Comparison of ENCODE assay signal across 1 cellular context in the genomic region with DNA sequence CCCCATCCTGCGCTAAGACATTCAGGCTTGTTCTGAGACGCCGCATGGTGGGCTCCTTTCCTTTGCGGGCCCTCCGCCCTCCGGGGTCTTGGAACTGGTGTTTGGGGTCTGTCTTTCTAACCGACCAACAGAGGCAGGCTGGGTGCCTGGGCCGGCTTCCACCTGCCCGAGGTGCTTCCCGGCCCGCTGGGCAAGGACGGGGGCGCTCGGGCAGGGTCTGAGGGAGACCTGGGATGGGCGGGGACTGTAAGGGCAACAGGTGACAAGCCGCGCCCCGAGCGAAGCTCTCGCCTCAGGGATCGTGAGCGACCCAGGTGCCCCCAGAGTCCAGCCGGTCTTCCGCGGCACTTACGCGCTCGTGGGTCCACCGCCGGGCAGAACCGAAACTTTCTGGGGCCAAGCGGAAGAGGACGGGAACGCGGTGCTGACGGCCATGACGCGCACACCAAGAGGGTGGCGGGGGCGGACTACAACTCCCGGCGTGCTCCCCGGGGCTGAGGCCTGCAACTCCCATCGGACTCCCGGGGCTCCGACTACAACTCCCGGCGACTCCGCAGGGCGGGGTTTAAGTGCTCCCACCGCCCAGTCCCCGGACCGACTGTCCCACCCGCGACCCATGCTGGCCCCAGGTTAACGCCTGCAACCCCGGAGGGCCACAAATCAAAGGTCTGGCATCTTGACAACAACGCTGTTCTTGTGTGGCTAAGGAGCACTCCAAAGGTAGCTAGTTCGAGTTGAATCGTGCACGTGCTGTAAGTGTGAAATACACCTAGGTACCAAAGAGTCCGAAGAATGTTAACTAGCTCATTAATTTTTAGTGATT.
TF ChIP-seq lines count a peak whose summit lies in the region.

A gene (minus strand): TSS at position 455 of the 823 bp plus-strand sequence. CDS start 10,914 bp downstream, outside the sequence.

TF ChIP-seq in HepG2, 621 proteins besides CTCF, POLR2A, EP300 and RAD21 (continued from another document and continues in another):
- TF ChIP-seq ZNF331 (CRISPR knock-in tag; IDR thresholded peaks at IDR 0.05) (peak; percentile 12; the same call in 1 of the 2 replicates), NCOA1 (CRISPR knock-in tag; IDR thresholded peaks at IDR 0.05) (no peak), ARNTL (CRISPR knock-in tag; IDR thresholded peaks at IDR 0.05) (no peak), STAG1 (CRISPR knock-in tag; IDR thresholded peaks at IDR 0.05) (no peak), PAX8 (CRISPR knock-in tag; IDR thresholded peaks at IDR 0.05; ENCODE audit: borderline replicate concordance) (no peak), ETV6 (CRISPR knock-in tag; conservative IDR thresholded peaks at IDR 0.05) (peak; percentile 72; the same call in 1 of the 2 replicates), ZNF776 (CRISPR knock-in tag; IDR thresholded peaks at IDR 0.05) (peak; percentile 78; the same call in 1 of the 2 replicates), NFIB (CRISPR knock-in tag; IDR thresholded peaks at IDR 0.05; ENCODE audit: borderline replicate concordance) (no peak), SCMH1 (CRISPR knock-in tag; IDR thresholded peaks at IDR 0.05; ENCODE audit: borderline replicate concordance) (no peak), MYC (CRISPR knock-in tag; IDR thresholded peaks at IDR 0.05; ENCODE audit: borderline replicate concordance) (peak; percentile 76), NFATC3 (CRISPR knock-in tag; IDR thresholded peaks at IDR 0.05) (peak; percentile 24; the same call in 1 of the 2 replicates), ZFP36L1 (CRISPR knock-in tag; IDR thresholded peaks at IDR 0.05) (no peak; the same call in 1 of the 2 replicates), ZNF674 (CRISPR knock-in tag; IDR thresholded peaks at IDR 0.05; ENCODE audit: low read depth) (no peak), ZNF563 (CRISPR knock-in tag; IDR thresholded peaks at IDR 0.05) (peak; percentile 92), PRPF4 (IDR thresholded peaks at IDR 0.05; ENCODE audit: low read depth, low read length, poor library complexity, severe bottlenecking) (no peak), MAZ (IDR thresholded peaks at IDR 0.05; ENCODE audit: borderline replicate concordance, low read depth, low read length) (no peak), MAZ (CRISPR knock-in tag; IDR thresholded peaks at IDR 0.05; ENCODE audit: low read depth) (peak; percentile 86; the same call in 1 of the 2 replicates), EEA1 (CRISPR knock-in tag; IDR thresholded peaks at IDR 0.05; ENCODE audit: borderline replicate concordance) (peak; percentile 71; the same call in 1 of the 2 replicates), DR1 (CRISPR knock-in tag; IDR thresholded peaks at IDR 0.05) (0 out of 2 replicates have a peak, but pooled peaks have one; percentile 29), YY1 (IDR thresholded peaks at IDR 0.05; ENCODE audit: insufficient read depth, insufficient replicate concordance, low read depth, low read length) (peak; percentile 94), ZNF225 (CRISPR knock-in tag; IDR thresholded peaks at IDR 0.05) (peak; percentile 83; the same call in 1 of the 2 replicates), ZNF432 (CRISPR knock-in tag; IDR thresholded peaks at IDR 0.05; ENCODE audit: borderline replicate concordance) (no peak), FOXA3 (CRISPR knock-in tag; IDR thresholded peaks at IDR 0.05) (peak; percentile 15; the same call in 1 of the 2 replicates), CREM (IDR thresholded peaks at IDR 0.05) (peak; percentile 86), CREM (CRISPR knock-in tag; IDR thresholded peaks at IDR 0.05) (no peak), ZNF550 (CRISPR knock-in tag; IDR thresholded peaks at IDR 0.05; ENCODE audit: borderline replicate concordance) (peak; percentile 65; the same call in 1 of the 2 replicates), ZNF10 (CRISPR knock-in tag; IDR thresholded peaks at IDR 0.05; ENCODE audit: borderline replicate concordance, low read depth) (no peak), TP53 (CRISPR knock-in tag; conservative IDR thresholded peaks at IDR 0.05) (0 out of 2 replicates have a peak, but pooled peaks have one; percentile 19), ZNF543 (CRISPR knock-in tag; IDR thresholded peaks at IDR 0.05) (0 out of 2 replicates have a peak, but pooled peaks have one; percentile 36), RXRA (CRISPR knock-in tag; IDR thresholded peaks at IDR 0.05) (no peak), ZNF549 (CRISPR knock-in tag; IDR thresholded peaks at IDR 0.05) (no peak), MEIS2 (CRISPR knock-in tag; IDR thresholded peaks at IDR 0.05) (0 out of 2 replicates have a peak, but pooled peaks have one; percentile 19), ZNF101 (CRISPR knock-in tag; IDR thresholded peaks at IDR 0.05; ENCODE audit: borderline replicate concordance, low read depth) (no peak)
- TF ChIP-seq, protein P1, sequence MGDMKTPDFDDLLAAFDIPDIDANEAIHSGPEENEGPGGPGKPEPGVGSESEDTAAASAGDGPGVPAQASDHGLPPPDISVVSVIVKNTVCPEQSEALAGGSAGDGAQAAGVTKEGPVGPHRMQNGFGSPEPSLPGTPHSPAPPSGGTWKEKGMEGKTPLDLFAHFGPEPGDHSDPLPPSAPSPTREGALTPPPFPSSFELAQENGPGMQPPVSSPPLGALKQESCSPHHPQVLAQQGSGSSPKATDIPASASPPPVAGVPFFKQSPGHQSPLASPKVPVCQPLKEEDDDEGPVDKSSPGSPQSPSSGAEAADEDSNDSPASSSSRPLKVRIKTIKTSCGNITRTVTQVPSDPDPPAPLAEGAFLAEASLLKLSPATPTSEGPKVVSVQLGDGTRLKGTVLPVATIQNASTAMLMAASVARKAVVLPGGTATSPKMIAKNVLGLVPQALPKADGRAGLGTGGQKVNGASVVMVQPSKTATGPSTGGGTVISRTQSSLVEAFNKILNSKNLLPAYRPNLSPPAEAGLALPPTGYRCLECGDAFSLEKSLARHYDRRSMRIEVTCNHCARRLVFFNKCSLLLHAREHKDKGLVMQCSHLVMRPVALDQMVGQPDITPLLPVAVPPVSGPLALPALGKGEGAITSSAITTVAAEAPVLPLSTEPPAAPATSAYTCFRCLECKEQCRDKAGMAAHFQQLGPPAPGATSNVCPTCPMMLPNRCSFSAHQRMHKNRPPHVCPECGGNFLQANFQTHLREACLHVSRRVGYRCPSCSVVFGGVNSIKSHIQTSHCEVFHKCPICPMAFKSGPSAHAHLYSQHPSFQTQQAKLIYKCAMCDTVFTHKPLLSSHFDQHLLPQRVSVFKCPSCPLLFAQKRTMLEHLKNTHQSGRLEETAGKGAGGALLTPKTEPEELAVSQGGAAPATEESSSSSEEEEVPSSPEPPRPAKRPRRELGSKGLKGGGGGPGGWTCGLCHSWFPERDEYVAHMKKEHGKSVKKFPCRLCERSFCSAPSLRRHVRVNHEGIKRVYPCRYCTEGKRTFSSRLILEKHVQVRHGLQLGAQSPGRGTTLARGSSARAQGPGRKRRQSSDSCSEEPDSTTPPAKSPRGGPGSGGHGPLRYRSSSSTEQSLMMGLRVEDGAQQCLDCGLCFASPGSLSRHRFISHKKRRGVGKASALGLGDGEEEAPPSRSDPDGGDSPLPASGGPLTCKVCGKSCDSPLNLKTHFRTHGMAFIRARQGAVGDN (CRISPR knock-in tag; IDR thresholded peaks at IDR 0.05) = peak; percentile 89
- TF ChIP-seq, protein P2, sequence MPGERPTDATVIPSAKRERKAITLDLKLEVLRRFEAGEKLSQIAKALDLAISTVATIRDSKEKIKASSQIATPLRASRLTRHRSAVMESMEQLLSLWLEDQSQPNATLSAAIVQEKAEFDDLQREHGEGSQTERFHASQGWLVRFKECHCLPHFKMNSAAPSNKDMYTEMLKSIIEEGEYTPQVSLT (CRISPR knock-in tag; IDR thresholded peaks at IDR 0.05; ENCODE audit: borderline replicate concordance, low read depth) = 0 out of 2 replicates have a peak, but pooled peaks have one; percentile 63
- TF ChIP-seq, protein P3, sequence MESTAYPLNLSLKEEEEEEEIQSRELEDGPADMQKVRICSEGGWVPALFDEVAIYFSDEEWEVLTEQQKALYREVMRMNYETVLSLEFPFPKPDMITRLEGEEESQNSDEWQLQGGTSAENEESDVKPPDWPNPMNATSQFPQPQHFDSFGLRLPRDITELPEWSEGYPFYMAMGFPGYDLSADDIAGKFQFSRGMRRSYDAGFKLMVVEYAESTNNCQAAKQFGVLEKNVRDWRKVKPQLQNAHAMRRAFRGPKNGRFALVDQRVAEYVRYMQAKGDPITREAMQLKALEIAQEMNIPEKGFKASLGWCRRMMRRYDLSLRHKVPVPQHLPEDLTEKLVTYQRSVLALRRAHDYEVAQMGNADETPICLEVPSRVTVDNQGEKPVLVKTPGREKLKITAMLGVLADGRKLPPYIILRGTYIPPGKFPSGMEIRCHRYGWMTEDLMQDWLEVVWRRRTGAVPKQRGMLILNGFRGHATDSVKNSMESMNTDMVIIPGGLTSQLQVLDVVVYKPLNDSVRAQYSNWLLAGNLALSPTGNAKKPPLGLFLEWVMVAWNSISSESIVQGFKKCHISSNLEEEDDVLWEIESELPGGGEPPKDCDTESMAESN (CRISPR knock-in tag; conservative IDR thresholded peaks at IDR 0.05) = peak; percentile 49; the same call in 1 of the 2 replicates
- TF ChIP-seq, protein P4, sequence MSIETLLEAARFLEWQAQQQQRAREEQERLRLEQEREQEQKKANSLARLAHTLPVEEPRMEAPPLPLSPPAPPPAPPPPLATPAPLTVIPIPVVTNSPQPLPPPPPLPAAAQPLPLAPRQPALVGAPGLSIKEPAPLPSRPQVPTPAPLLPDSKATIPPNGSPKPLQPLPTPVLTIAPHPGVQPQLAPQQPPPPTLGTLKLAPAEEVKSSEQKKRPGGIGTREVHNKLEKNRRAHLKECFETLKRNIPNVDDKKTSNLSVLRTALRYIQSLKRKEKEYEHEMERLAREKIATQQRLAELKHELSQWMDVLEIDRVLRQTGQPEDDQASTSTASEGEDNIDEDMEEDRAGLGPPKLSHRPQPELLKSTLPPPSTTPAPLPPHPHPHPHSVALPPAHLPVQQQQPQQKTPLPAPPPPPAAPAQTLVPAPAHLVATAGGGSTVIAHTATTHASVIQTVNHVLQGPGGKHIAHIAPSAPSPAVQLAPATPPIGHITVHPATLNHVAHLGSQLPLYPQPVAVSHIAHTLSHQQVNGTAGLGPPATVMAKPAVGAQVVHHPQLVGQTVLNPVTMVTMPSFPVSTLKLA (IDR thresholded peaks at IDR 0.05) = peak; percentile 13; the same call in 1 of the 2 replicates
- TF ChIP-seq, protein P5, sequence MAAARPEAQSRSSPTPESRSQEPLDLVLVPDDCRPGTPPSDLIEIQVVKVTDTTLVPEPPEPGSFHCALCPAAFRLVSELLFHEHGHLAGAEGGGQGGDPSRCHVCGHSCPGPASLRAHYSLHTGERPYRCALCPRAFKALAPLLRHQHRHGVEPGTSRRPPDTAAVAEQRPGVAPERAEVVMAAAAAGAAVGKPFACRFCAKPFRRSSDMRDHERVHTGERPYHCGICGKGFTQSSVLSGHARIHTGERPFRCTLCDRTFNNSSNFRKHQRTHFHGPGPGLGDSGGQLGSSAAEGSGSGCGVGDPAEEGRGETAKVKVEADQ (CRISPR knock-in tag; IDR thresholded peaks at IDR 0.05; ENCODE audit: borderline replicate concordance) = no peak
- TF ChIP-seq, protein P6, sequence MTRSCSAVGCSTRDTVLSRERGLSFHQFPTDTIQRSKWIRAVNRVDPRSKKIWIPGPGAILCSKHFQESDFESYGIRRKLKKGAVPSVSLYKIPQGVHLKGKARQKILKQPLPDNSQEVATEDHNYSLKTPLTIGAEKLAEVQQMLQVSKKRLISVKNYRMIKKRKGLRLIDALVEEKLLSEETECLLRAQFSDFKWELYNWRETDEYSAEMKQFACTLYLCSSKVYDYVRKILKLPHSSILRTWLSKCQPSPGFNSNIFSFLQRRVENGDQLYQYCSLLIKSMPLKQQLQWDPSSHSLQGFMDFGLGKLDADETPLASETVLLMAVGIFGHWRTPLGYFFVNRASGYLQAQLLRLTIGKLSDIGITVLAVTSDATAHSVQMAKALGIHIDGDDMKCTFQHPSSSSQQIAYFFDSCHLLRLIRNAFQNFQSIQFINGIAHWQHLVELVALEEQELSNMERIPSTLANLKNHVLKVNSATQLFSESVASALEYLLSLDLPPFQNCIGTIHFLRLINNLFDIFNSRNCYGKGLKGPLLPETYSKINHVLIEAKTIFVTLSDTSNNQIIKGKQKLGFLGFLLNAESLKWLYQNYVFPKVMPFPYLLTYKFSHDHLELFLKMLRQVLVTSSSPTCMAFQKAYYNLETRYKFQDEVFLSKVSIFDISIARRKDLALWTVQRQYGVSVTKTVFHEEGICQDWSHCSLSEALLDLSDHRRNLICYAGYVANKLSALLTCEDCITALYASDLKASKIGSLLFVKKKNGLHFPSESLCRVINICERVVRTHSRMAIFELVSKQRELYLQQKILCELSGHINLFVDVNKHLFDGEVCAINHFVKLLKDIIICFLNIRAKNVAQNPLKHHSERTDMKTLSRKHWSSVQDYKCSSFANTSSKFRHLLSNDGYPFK (CRISPR knock-in tag; IDR thresholded peaks at IDR 0.05; ENCODE audit: borderline replicate concordance) = peak; percentile 74
- TF ChIP-seq, protein P7, sequence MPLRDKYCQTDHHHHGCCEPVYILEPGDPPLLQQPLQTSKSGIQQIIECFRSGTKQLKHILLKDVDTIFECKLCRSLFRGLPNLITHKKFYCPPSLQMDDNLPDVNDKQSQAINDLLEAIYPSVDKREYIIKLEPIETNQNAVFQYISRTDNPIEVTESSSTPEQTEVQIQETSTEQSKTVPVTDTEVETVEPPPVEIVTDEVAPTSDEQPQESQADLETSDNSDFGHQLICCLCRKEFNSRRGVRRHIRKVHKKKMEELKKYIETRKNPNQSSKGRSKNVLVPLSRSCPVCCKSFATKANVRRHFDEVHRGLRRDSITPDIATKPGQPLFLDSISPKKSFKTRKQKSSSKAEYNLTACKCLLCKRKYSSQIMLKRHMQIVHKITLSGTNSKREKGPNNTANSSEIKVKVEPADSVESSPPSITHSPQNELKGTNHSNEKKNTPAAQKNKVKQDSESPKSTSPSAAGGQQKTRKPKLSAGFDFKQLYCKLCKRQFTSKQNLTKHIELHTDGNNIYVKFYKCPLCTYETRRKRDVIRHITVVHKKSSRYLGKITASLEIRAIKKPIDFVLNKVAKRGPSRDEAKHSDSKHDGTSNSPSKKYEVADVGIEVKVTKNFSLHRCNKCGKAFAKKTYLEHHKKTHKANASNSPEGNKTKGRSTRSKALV (CRISPR knock-in tag; IDR thresholded peaks at IDR 0.05) = no peak
- TF ChIP-seq, protein P8, sequence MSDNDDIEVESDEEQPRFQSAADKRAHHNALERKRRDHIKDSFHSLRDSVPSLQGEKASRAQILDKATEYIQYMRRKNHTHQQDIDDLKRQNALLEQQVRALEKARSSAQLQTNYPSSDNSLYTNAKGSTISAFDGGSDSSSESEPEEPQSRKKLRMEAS (IDR thresholded peaks at IDR 0.05) = peak; percentile 70; the same call in 1 of the 2 replicates
- TF ChIP-seq, protein P9, sequence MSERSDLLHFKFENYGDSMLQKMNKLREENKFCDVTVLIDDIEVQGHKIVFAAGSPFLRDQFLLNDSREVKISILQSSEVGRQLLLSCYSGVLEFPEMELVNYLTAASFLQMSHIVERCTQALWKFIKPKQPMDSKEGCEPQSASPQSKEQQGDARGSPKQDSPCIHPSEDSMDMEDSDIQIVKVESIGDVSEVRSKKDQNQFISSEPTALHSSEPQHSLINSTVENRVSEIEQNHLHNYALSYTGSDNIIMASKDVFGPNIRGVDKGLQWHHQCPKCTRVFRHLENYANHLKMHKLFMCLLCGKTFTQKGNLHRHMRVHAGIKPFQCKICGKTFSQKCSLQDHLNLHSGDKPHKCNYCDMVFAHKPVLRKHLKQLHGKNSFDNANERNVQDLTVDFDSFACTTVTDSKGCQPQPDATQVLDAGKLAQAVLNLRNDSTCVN (CRISPR knock-in tag; IDR thresholded peaks at IDR 0.05; ENCODE audit: borderline replicate concordance) = peak; percentile 47
- TF ChIP-seq, protein P10, sequence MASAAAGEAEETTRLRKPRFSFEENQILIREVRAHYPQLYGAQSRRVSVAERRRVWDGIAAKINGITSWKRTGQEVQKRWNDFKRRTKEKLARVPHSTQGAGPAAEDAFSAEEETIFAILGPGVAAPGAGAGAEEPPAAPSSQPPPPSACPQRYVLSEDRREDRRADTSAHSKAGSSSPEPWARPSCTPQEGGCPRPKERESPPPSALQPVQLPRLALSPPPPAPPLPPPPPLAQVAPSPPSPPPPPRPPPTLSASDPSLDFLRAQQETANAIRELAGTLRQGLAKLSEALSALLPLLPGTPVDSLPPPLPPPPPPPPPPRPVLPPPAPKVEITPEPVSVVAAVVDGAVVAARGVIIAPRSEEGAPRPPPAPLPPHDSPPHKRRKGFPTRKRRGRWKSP (CRISPR knock-in tag; IDR thresholded peaks at IDR 0.05) = peak; percentile 73
